ENCODE assay signal across 1 cellular context in genomic region chr1:237507005-237507404, GRCh38.
TF ChIP-seq lines count a peak whose summit lies in the region.

No MANE protein-coding gene starts in this region.

TF ChIP-seq in WTC11, 78 proteins besides CTCF, POLR2A, EP300 and RAD21 (continued from another document):
- TF ChIP-seq AFF4 (CRISPR knock-in tag; IDR thresholded peaks at IDR 0.05; ENCODE audit: borderline replicate concordance) (no peak), TEAD1 (CRISPR knock-in tag; IDR thresholded peaks at IDR 0.05) (no peak), FOXK1 (CRISPR knock-in tag; IDR thresholded peaks at IDR 0.05) (no peak), ZMAT4 (CRISPR knock-in tag; IDR thresholded peaks at IDR 0.05) (no peak), ZSCAN18 (CRISPR knock-in tag; IDR thresholded peaks at IDR 0.05) (no peak), SP1 (CRISPR knock-in tag; conservative IDR thresholded peaks at IDR 0.05) (no peak), PRDM15 (CRISPR knock-in tag; IDR thresholded peaks at IDR 0.05) (no peak), ATF3 (CRISPR knock-in tag; conservative IDR thresholded peaks at IDR 0.05) (no peak)
